Comparison of ENCODE assay signal across 1 cellular context in the genomic region with DNA sequence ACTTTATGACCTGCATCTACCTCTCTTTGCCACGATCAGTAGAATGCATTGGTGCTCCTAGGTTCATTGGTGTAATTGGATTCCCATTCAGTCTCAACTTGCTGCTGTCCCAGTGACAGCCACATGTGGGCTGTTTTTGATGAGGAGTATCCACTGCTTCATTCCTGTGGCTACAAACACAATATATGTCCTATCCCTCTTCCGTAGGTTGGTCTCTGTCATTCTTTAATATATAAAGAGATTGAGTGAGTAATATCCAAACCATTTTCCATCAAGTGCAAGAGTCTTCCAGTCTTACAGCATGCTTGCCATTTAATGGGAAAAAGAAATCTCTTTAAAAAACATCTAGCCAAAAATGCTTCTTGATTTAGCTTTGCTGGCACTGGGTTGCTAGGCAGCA.
TF ChIP-seq lines count a peak whose summit lies in the region.

No MANE protein-coding gene starts in this region.

TF ChIP-seq in SK-N-SH treated with all-trans-retinoic acid at 6 μM for 48 hours, 23 proteins besides CTCF, POLR2A, EP300 and RAD21 (continued from another document):
- TF ChIP-seq ESRRG (CRISPR knock-in tag; IDR thresholded peaks at IDR 0.05), result no peak
